In genomic region chr11:97751405-97751804, GRCh38 we compare ENCODE assay signal across 23 cellular contexts.
DNase-seq lines count a peak whose midpoint lies in the region; ATAC-seq, FAIRE-seq and TF ChIP-seq lines count a peak whose summit lies in the region.
"Had no signal": no experiment of that assay in that cellular context is flagged by ENCODE, and none has a peak within 500 bp of the region (broad histone marks: within the 10 kb centered on the region; RNA-seq: fewer than 3 reads in every experiment).

No MANE protein-coding gene starts in this region.

- no peak overlapping the region for H3K4me2 ChIP-seq in IMR-90 (ENCODE audit: low read depth, low read length)
- H3K4me2 ChIP-seq in mesenchymal stem cell (ENCODE audit: low read length, poor library complexity, severe bottlenecking): no peak overlapping the region

- H4K5ac ChIP-seq in IMR-90 (ENCODE audit: low read depth, low read length): no peak overlapping the region

- no peaks in the 10 kb centered on the region for H3K9me1 ChIP-seq in IMR-90 (ENCODE audit: insufficient read depth, low read length)

- H2AK5ac ChIP-seq in IMR-90 (ENCODE audit: low read depth, low read length): no peak overlapping the region
- no peak overlapping the region for H2AK5ac ChIP-seq in mesenchymal stem cell (ENCODE audit: low read length, severe bottlenecking)

- TF ChIP-seq POLR2A in IMR-90 (IDR thresholded peaks at IDR 0.05; ENCODE audit: low read depth, low read length): no peak
- TF ChIP-seq POLR2A in GM12891 (IDR thresholded peaks at IDR 0.05; ENCODE audit: low read depth, low read length): no peak

- intact Hi-C loops in IMR-90 (cut with micrococcal nuclease): no loop called here

- DNase-seq in IMR-90 (no peak), NCI-H2029 treated with DMSO at 0.1 percent for 48 hours (lab: John Stamatoyannopoulos, UW) (peak; percentile 22), RPMI8226 (peak; percentile 7), mesenchymal stem cell (no peak), coronary artery (ENCODE audit: low spot score) (no peak), GM12891 (ENCODE audit: insufficient read length, low spot score) (no peak)
- no peak for DNase-seq in effector CD8-positive, alpha-beta T cell (lab: John Stamatoyannopoulos, UW)
- DNase-seq: activated B cell treated with CpG ODN at 0.5 μM for 24 hours; activated CD4-positive, alpha-beta memory T cell treated with anti-CD3 and anti-CD28 coated beads for 36 hours; activated effector memory CD4-positive, alpha-beta T cell treated with Interleukin-2 at 50 U/mL for 16 hours; CD4-positive, alpha-beta memory T cell; KBM-7; mammary epithelial cell; NCI-H187 treated with DMSO at 0.1 percent for 48 hours; NCI-H82; nucleus accumbens; stimulated activated CD4-positive, alpha-beta T cell treated with anti-CD3 and anti-CD28 coated beads, Interleukin-4, amount 100 ng/mL, for 1 hour; stimulated activated naive CD4-positive, alpha-beta T cell had no signal

- H3K56ac ChIP-seq in IMR-90 (ENCODE audit: extremely low read depth, insufficient read depth, low read length): no peak overlapping the region

- H2BK20ac ChIP-seq in IMR-90 (ENCODE audit: low read depth, low read length): no peak overlapping the region

- TF ChIP-seq RAD21 in IMR-90 (IDR thresholded peaks at IDR 0.05; ENCODE audit: low read length): no peak

- H3K9ac ChIP-seq in IMR-90 (ENCODE audit: low read depth, low read length) (no peak overlapping the region), mesenchymal stem cell (ENCODE audit: low read length) (no peak overlapping the region)

- no peak overlapping the region for H3K18ac ChIP-seq in IMR-90 (ENCODE audit: low read depth, low read length)
- H3K18ac ChIP-seq in mesenchymal stem cell (ENCODE audit: low read depth in 1 of 2, low read length in 2 of 2): no peak overlapping the region

- POLR2A ChIA-PET in IMR-90 (lab: Charles Lee; ENCODE audit: unreplicated experiment): no interaction called here

- no peak overlapping the region for H3K14ac ChIP-seq in IMR-90 (replicated peaks; ENCODE audit: low read depth, low read length)
- peak overlapping the region in 1 of 2 experiments; percentile 55 for H3K14ac ChIP-seq in mesenchymal stem cell (ENCODE audit: low read length in 2 of 2)

- H2BK12ac ChIP-seq in mesenchymal stem cell (ENCODE audit: low read length in 2 of 2): peak overlapping the region in 1 of 2 experiments; percentile 26

- dilution Hi-C loops in IMR-90 (cut with HindIII; ENCODE audit: low sequenced_read_pairs, unreplicated experiment): no loop called here

- H3K4me3 ChIP-seq in IMR-90 (ENCODE audit: insufficient read depth, low read depth, low read length): no peak overlapping the region
- H3K4me3 ChIP-seq in mesenchymal stem cell (ENCODE audit: insufficient read depth in 1 of 2, low read depth in 1 of 2, low read length in 2 of 2): no peak overlapping the region
- no peak overlapping the region for H3K4me3 ChIP-seq in coronary artery
- H3K4me3 ChIP-seq: SK-N-MC, thoracic aorta had no signal

- H2AK9ac ChIP-seq in IMR-90 (replicated peaks; ENCODE audit: low read depth, low read length, poor library complexity): no peak overlapping the region

- H2BK5ac ChIP-seq in IMR-90 (ENCODE audit: low read depth, low read length, poor library complexity, severe bottlenecking) (no peak overlapping the region), mesenchymal stem cell (ENCODE audit: low read depth, low read length, poor library complexity, severe bottlenecking) (no peak overlapping the region)

- in situ Hi-C loops in IMR-90 (cut with MboI; ENCODE audit: low sequenced_read_pairs): no loop called here

- WGBS in IMR-90 (ENCODE audit: extremely low coverage in 2 of 2, insufficient read length in 1 of 2), 2 experiments: 68% methylated on average over 2 of the region's 5 CpGs; no CpG with 5 or more reads in 1 of the 2 experiments
- WGBS in mesenchymal stem cell: 98% methylated on average over 5 of the region's 5 CpGs

- H3K4ac ChIP-seq in IMR-90 (ENCODE audit: low read depth, low read length) (no peak overlapping the region), mesenchymal stem cell (ENCODE audit: low read depth in 1 of 2, low read length in 2 of 2) (no peak overlapping the region)

- H2BK15ac ChIP-seq in IMR-90 (ENCODE audit: low read depth, low read length) (no peak overlapping the region), mesenchymal stem cell (ENCODE audit: low read depth, poor library complexity, severe bottlenecking) (no peak overlapping the region)

- no peaks in the 10 kb centered on the region for H3K4me1 ChIP-seq in IMR-90 (ENCODE audit: control insufficient read depth, insufficient read depth, low read length)
- no peaks in the 10 kb centered on the region for H3K4me1 ChIP-seq in mesenchymal stem cell (ENCODE audit: control insufficient read depth, insufficient read depth, low read depth, low read length)

- no peak overlapping the region for H4K8ac ChIP-seq in IMR-90 (ENCODE audit: low read depth in 2 of 2, low read length in 2 of 2)
- H4K8ac ChIP-seq in mesenchymal stem cell (ENCODE audit: low read length): no peak overlapping the region

- TF ChIP-seq CTCF in IMR-90 (conservative IDR thresholded peaks at IDR 0.05; ENCODE audit: low read depth, low read length): no peak
- no peak for TF ChIP-seq CTCF in coronary artery (IDR thresholded peaks at IDR 0.05)

- H2AFZ ChIP-seq in IMR-90 (replicated peaks; ENCODE audit: low read length, poor library complexity): peak overlapping the region; percentile 23
- no peak overlapping the region for H2AFZ ChIP-seq in mesenchymal stem cell (ENCODE audit: low read depth, low read length)

- CTCF ChIA-PET in IMR-90 (lab: Yijun Ruan, JAX): no interaction called here

- FAIRE-seq in GM12891 (lab: Jason Lieb, UNC): no peak
- FAIRE-seq: colon, keratinocyte had no signal

- no peak overlapping the region for H3K23ac ChIP-seq in IMR-90 (ENCODE audit: low read depth, low read length)
- no peak overlapping the region for H3K23ac ChIP-seq in mesenchymal stem cell (ENCODE audit: low read length in 2 of 2)

- no peak overlapping the region for H4K91ac ChIP-seq in IMR-90 (ENCODE audit: insufficient read depth, low read depth, low read length)
- H4K91ac ChIP-seq in mesenchymal stem cell (ENCODE audit: low read length): peak overlapping the region; percentile 52

- BruUV-seq in IMR-90 (replicated peaks; lab: Mats Ljungman, UMichigan): no TSS peak

- H4K20me1 ChIP-seq in IMR-90 (ENCODE audit: insufficient read depth, low read length): no peaks in the 10 kb centered on the region

- no peak overlapping the region for H3K27ac ChIP-seq in IMR-90 (ENCODE audit: insufficient read depth, low read length)
- H3K27ac ChIP-seq in mesenchymal stem cell (ENCODE audit: low read length, poor library complexity, severe bottlenecking): no peak overlapping the region
- no peak overlapping the region for H3K27ac ChIP-seq in coronary artery
- H3K27ac ChIP-seq: SK-N-MC, thoracic aorta had no signal

- H2BK120ac ChIP-seq in IMR-90 (ENCODE audit: low read depth, low read length): no peak overlapping the region
- no peak overlapping the region for H2BK120ac ChIP-seq in mesenchymal stem cell (ENCODE audit: low read depth, low read length)

- H3K9me3 ChIP-seq in IMR-90 (ENCODE audit: control insufficient read depth, insufficient read depth, low read length) (peaks cover 10% of the 10 kb centered on the region), mesenchymal stem cell (ENCODE audit: control insufficient read depth, low read length) (peaks cover 6% of the 10 kb centered on the region)
- H3K9me3 ChIP-seq: thoracic aorta had no signal

- H3K27me3 ChIP-seq in IMR-90 (ENCODE audit: control insufficient read depth, insufficient read depth, low read length) (no peaks in the 10 kb centered on the region), mesenchymal stem cell (ENCODE audit: control insufficient read depth in 1 of 2, insufficient read depth in 1 of 2, low read length in 2 of 2) (no peaks in the 10 kb centered on the region)

- no peaks in the 10 kb centered on the region for H3K36me3 ChIP-seq in IMR-90 (ENCODE audit: control insufficient read depth, insufficient read depth, low read length)
- no peaks in the 10 kb centered on the region for H3K36me3 ChIP-seq in mesenchymal stem cell (ENCODE audit: control insufficient read depth in 1 of 2, insufficient read depth in 2 of 2, low read depth in 1 of 2, low read length in 2 of 2)
- H3K36me3 ChIP-seq: thoracic aorta had no signal

- ATAC-seq in IMR-90 (ENCODE audit: low read depth): no peak
- ATAC-seq: Panc1 had no signal

- no peaks in the 10 kb centered on the region for H3K79me1 ChIP-seq in IMR-90 (ENCODE audit: low read depth in 1 of 2, low read length in 2 of 2)
- no peaks in the 10 kb centered on the region for H3K79me1 ChIP-seq in mesenchymal stem cell (replicated peaks; ENCODE audit: low read length, poor library complexity, severe bottlenecking)

TF ChIP-seq in IMR-90, 13 proteins besides CTCF, POLR2A, EP300 and RAD21:
- TF ChIP-seq NFE2L2 (IDR thresholded peaks at IDR 0.05; ENCODE audit: low read depth, low read length) (no peak), CHD1 (IDR thresholded peaks at IDR 0.05; ENCODE audit: low read depth, low read length) (no peak), RCOR1 (IDR thresholded peaks at IDR 0.05; ENCODE audit: insufficient replicate concordance, low read length) (no peak), FOS (IDR thresholded peaks at IDR 0.05; ENCODE audit: low read depth, low read length) (no peak), MXI1 (IDR thresholded peaks at IDR 0.05; ENCODE audit: borderline replicate concordance, low read depth, low read length) (no peak)

TF ChIP-seq in GM12891, 5 proteins besides CTCF, POLR2A, EP300 and RAD21:
- TF ChIP-seq PAX5 (IDR thresholded peaks at IDR 0.05; ENCODE audit: insufficient read depth, low read length, severe bottlenecking) (no peak), POU2F2 (IDR thresholded peaks at IDR 0.05; ENCODE audit: low read depth, low read length) (no peak), POLR2AphosphoS5 (IDR thresholded peaks at IDR 0.05; ENCODE audit: low read depth, low read length) (no peak), TAF1 (IDR thresholded peaks at IDR 0.05; ENCODE audit: low read depth, low read length) (no peak), SPI1 (IDR thresholded peaks at IDR 0.05; ENCODE audit: low read depth, low read length) (no peak)

Comparison
In these comparisons a context has a peak if more than half of its experiments do, and no peak if none do; other contexts are left out.
1. DNase-seq: peak in NCI-H2029 treated with DMSO at 0.1 percent for 48 hours (single experiment) and RPMI8226 (single experiment); none in IMR-90 (single experiment), mesenchymal stem cell (single experiment), effector CD8-positive, alpha-beta T cell (single experiment), coronary artery (single experiment) and GM12891 (single experiment).